ENCODE assay signal across 1 cellular context in genomic region chr10:16817125-16818019, GRCh38.
TF ChIP-seq lines count a peak whose summit lies in the region.

TSS of gene RSU1 (minus strand) at chr10:16817424. CDS start at chr10:16817081, 343 bp downstream.

TF ChIP-seq in SK-N-SH, 30 proteins besides CTCF, POLR2A, EP300 and RAD21 (continued from another document):
- TF ChIP-seq, protein P1, sequence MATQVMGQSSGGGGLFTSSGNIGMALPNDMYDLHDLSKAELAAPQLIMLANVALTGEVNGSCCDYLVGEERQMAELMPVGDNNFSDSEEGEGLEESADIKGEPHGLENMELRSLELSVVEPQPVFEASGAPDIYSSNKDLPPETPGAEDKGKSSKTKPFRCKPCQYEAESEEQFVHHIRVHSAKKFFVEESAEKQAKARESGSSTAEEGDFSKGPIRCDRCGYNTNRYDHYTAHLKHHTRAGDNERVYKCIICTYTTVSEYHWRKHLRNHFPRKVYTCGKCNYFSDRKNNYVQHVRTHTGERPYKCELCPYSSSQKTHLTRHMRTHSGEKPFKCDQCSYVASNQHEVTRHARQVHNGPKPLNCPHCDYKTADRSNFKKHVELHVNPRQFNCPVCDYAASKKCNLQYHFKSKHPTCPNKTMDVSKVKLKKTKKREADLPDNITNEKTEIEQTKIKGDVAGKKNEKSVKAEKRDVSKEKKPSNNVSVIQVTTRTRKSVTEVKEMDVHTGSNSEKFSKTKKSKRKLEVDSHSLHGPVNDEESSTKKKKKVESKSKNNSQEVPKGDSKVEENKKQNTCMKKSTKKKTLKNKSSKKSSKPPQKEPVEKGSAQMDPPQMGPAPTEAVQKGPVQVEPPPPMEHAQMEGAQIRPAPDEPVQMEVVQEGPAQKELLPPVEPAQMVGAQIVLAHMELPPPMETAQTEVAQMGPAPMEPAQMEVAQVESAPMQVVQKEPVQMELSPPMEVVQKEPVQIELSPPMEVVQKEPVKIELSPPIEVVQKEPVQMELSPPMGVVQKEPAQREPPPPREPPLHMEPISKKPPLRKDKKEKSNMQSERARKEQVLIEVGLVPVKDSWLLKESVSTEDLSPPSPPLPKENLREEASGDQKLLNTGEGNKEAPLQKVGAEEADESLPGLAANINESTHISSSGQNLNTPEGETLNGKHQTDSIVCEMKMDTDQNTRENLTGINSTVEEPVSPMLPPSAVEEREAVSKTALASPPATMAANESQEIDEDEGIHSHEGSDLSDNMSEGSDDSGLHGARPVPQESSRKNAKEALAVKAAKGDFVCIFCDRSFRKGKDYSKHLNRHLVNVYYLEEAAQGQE (IDR thresholded peaks at IDR 0.05; ENCODE audit: low read depth, low read length): 0 out of 2 replicates have a peak, but pooled peaks have one; percentile 13
- 0 out of 2 replicates have a peak, but pooled peaks have one; percentile 25 for TF ChIP-seq YY1 (IDR thresholded peaks at IDR 0.05; ENCODE audit: low read depth)
- peak; percentile 54 for TF ChIP-seq TCF12 (IDR thresholded peaks at IDR 0.05)
- peak; percentile 94 for TF ChIP-seq MXI1 (IDR thresholded peaks at IDR 0.05; ENCODE audit: low read depth, low read length)
- TF ChIP-seq SIN3A (IDR thresholded peaks at IDR 0.05; ENCODE audit: borderline replicate concordance, low read depth, low read length): peak; percentile 86
